7 cellular contexts compared by ENCODE assay signal in genomic region chr4:4348585-4348984, GRCh38. TPM values are rescaled to one million over a fixed set of nuclear protein-coding genes. Genes with fewer than 3 reads are reported as not detected.
DNase-seq lines count a peak whose midpoint lies in the region; ATAC-seq and TF ChIP-seq lines count a peak whose summit lies in the region.
"Not testable (repeated sequence)": the region's sequence is repeated elsewhere in the genome, so short reads cannot be mapped to it uniquely, and the experiment has no call there.

No MANE protein-coding gene starts in this region.

- CTCF ChIA-PET in OCI-LY7 (lab: Charles Lee; ENCODE audit: unreplicated experiment): not testable (repeated sequence)
- CTCF ChIA-PET in activated CD4-positive, alpha-beta T cell treated with anti-CD3 and anti-CD28 coated beads, Interleukin-2, amount 10 ng/mL, durations not matched to agents 7 days and 5 days (lab: Charles Lee): interaction anchor here (1.5 kb wide), 1 partner anchor 88 kb away, joined by 3 read pairs; no protein-coding TSS in a partner anchor

- not testable (repeated sequence) for TF ChIP-seq CTCF in DND-41 (IDR thresholded peaks at IDR 0.05; ENCODE audit: borderline replicate concordance, extremely low read depth, low read length, poor library complexity, severe bottlenecking); OCI-LY7 (conservative IDR thresholded peaks at IDR 0.05; ENCODE audit: low read length)

- H3K9ac ChIP-seq in DND-41 (ENCODE audit: low read depth, low read length): not testable (repeated sequence)

- DNase-seq in DND-41: peak; percentile 87
- DNase-seq in OCI-LY7 (ENCODE audit: low spot score): peak; percentile 90
- DNase-seq in activated CD4-positive, alpha-beta T cell treated with anti-CD3 and anti-CD28 coated beads, Interleukin-2, amount 10 ng/mL, durations not matched to agents 7 days and 5 days: peak; percentile 77
- peak; percentile 21 to 22 for DNase-seq in activated T-cell treated with anti-CD3 and anti-CD28 coated beads, Interleukin-2, amount 50 U/mL, for 48 hours
- not testable (repeated sequence) for DNase-seq in activated naive CD4-positive, alpha-beta T cell treated with anti-CD3 and anti-CD28 coated beads, Interleukin-2, amount 50 U/mL, for 72 hours (ENCODE audit: low spot score in 2 of 2)
- peak; percentile 72 to 86 (median 78) for DNase-seq in immature natural killer cell
- DNase-seq in stimulated activated CD8-positive, alpha-beta memory T cell treated with anti-CD3 and anti-CD28 coated beads, Interleukin-15, amount 100 ng/mL, for 1 hour (ENCODE audit: low read depth): peak; percentile 4

- peaks cover 29% of the 10 kb centered on the region for H3K9me3 Mint-ChIP-seq in activated CD4-positive, alpha-beta T cell treated with anti-CD3 and anti-CD28 coated beads, Interleukin-2, amount 10 ng/mL, durations not matched to agents 7 days and 5 days
- H3K9me3 Mint-ChIP-seq in activated naive CD4-positive, alpha-beta T cell treated with anti-CD3 and anti-CD28 coated beads, Interleukin-2, amount 50 U/mL, for 72 hours; immature natural killer cell: not testable (repeated sequence)

- POLR2A ChIA-PET in OCI-LY7 (lab: Charles Lee): interaction anchor here (0.6 to 1.0 kb wide), 2 partner anchors 18 to 97 kb away, joined by 3 to 4 read pairs; no protein-coding TSS in a partner anchor
- POLR2A ChIA-PET in activated CD4-positive, alpha-beta T cell treated with anti-CD3 and anti-CD28 coated beads, Interleukin-2, amount 10 ng/mL, durations not matched to agents 7 days and 5 days (lab: Charles Lee): interaction anchor here (0.6 kb wide), 1 partner anchor 50 kb away, joined by 3 read pairs; no protein-coding TSS in a partner anchor

- H3K4me1 Mint-ChIP-seq in activated CD4-positive, alpha-beta T cell treated with anti-CD3 and anti-CD28 coated beads, Interleukin-2, amount 10 ng/mL, durations not matched to agents 7 days and 5 days: peaks cover 28% of the 10 kb centered on the region
- peaks cover 29% of the 10 kb centered on the region in 2 donors for H3K4me1 Mint-ChIP-seq in immature natural killer cell

- H4K20me1 ChIP-seq in DND-41 (ENCODE audit: insufficient read depth, low read length); OCI-LY7 (ENCODE audit: insufficient read depth, low read length): not testable (repeated sequence)

- peak overlapping the region; percentile 93 for H3K27ac Mint-ChIP-seq in activated CD4-positive, alpha-beta T cell treated with anti-CD3 and anti-CD28 coated beads, Interleukin-2, amount 10 ng/mL, durations not matched to agents 7 days and 5 days
- not testable (repeated sequence) for H3K27ac Mint-ChIP-seq in activated naive CD4-positive, alpha-beta T cell treated with anti-CD3 and anti-CD28 coated beads, Interleukin-2, amount 50 U/mL, for 72 hours
- peak overlapping the region; percentile 84 to 98 (median 92) for H3K27ac Mint-ChIP-seq in immature natural killer cell

- H3K4me2 ChIP-seq in DND-41 (ENCODE audit: insufficient read depth, low read length): 0 out of 2 replicates have a peak overlapping the region, but pooled peaks have one; percentile 21
- H3K4me2 ChIP-seq in OCI-LY7 (ENCODE audit: low read length): not testable (repeated sequence)

- H3K9me2 ChIP-seq in OCI-LY7 (ENCODE audit: insufficient read depth, low read length): not testable (repeated sequence)

- H3K4me3 ChIP-seq in DND-41 (ENCODE audit: low read depth in 1 of 2, low read length in 2 of 2); OCI-LY7 (ENCODE audit: low read depth, low read length, poor library complexity, severe bottlenecking): not testable (repeated sequence)

- H3K9me3 ChIP-seq in DND-41 (ENCODE audit: insufficient read depth, low read length, severe bottlenecking) (peaks cover 15% of the 10 kb centered on the region), OCI-LY7 (ENCODE audit: low read length) (peaks cover 28% of the 10 kb centered on the region)

- not testable (repeated sequence) for H3K79me2 ChIP-seq in DND-41 (ENCODE audit: insufficient read depth, low read length); OCI-LY7 (ENCODE audit: insufficient read depth, low read depth, low read length)

- H3K27ac ChIP-seq in DND-41 (ENCODE audit: low read length) (peak overlapping the region; percentile 85), OCI-LY7 (ENCODE audit: low read depth, low read length, poor library complexity, severe bottlenecking) (peak overlapping the region; percentile 99)

- H3K4me1 ChIP-seq in DND-41 (ENCODE audit: insufficient read depth, low read length): peaks cover 18% of the 10 kb centered on the region
- peaks cover 52% of the 10 kb centered on the region for H3K4me1 ChIP-seq in OCI-LY7 (ENCODE audit: insufficient read depth, low read length, poor library complexity, severe bottlenecking)

- peak overlapping the region; percentile 2 for H3K4me3 Mint-ChIP-seq in activated CD4-positive, alpha-beta T cell treated with anti-CD3 and anti-CD28 coated beads, Interleukin-2, amount 10 ng/mL, durations not matched to agents 7 days and 5 days
- H3K4me3 Mint-ChIP-seq in immature natural killer cell: peak overlapping the region; percentile 75 to 84 (median 82)

- intact Hi-C loops in OCI-LY7 (cut with micrococcal nuclease; ENCODE audit: unreplicated experiment): loop anchor here (10.0 kb wide), 1 partner anchor 394 kb away; no protein-coding TSS in a partner anchor

- not testable (repeated sequence) for H3K27me3 Mint-ChIP-seq in activated CD4-positive, alpha-beta T cell treated with anti-CD3 and anti-CD28 coated beads, Interleukin-2, amount 10 ng/mL, durations not matched to agents 7 days and 5 days
- H3K27me3 Mint-ChIP-seq in immature natural killer cell (ENCODE audit: low read depth in 3 of 3): peaks cover 8 to 13% (median 9%) of the 10 kb centered on the region in 3 donors

- not testable (repeated sequence) for H3K27me3 ChIP-seq in DND-41 (ENCODE audit: insufficient read depth, low read length, poor library complexity)

- not testable (repeated sequence) for BruUV-seq in OCI-LY7 (replicated peaks; lab: Mats Ljungman, UMichigan)

- H2AFZ ChIP-seq in DND-41 (ENCODE audit: low read depth, low read length): not testable (repeated sequence)
- peak overlapping the region; percentile 5; the same call in 1 of the 2 replicates for H2AFZ ChIP-seq in OCI-LY7 (ENCODE audit: low read length)

- not testable (repeated sequence) for H3K36me3 ChIP-seq in DND-41 (ENCODE audit: insufficient read depth, low read length)
- peaks cover 15% of the 10 kb centered on the region for H3K36me3 ChIP-seq in OCI-LY7 (ENCODE audit: insufficient read depth, low read length)

- ATAC-seq in DND-41 (ENCODE audit: insufficient read depth, low read depth): peak; percentile 97
- ATAC-seq in activated naive CD4-positive, alpha-beta T cell treated with anti-CD3 and anti-CD28 coated beads, Interleukin-2, amount 50 U/mL, for 72 hours: peak; percentile 51 to 57

- peaks cover 28% of the 10 kb centered on the region for H3K36me3 Mint-ChIP-seq in activated CD4-positive, alpha-beta T cell treated with anti-CD3 and anti-CD28 coated beads, Interleukin-2, amount 10 ng/mL, durations not matched to agents 7 days and 5 days (ENCODE audit: low read depth)
- not testable (repeated sequence) for H3K36me3 Mint-ChIP-seq in activated naive CD4-positive, alpha-beta T cell treated with anti-CD3 and anti-CD28 coated beads, Interleukin-2, amount 50 U/mL, for 72 hours; immature natural killer cell

RNA-seq across cellular contexts. Expression of gene NSG1, which starts 38.3 kb away (rescaled TPM):
- total RNA-seq in OCI-LY7 (2014; rRNA removed; shearing (Covaris generic)): 28.8 and 38.8 TPM in 2 replicates
- 35.5 and 36.6 TPM in 2 replicates for total RNA-seq in OCI-LY7 (2022)
- total RNA-seq in activated CD4-positive, alpha-beta T cell treated with anti-CD3 and anti-CD28 coated beads, Interleukin-2, amount 10 ng/mL, durations not matched to agents 7 days and 5 days: 10 to 100 TPM; 11.0 to 11.9 TPM
- under 1 TPM; 0.25 to 0.91 TPM for total RNA-seq in activated naive CD4-positive, alpha-beta T cell treated with anti-CD3 and anti-CD28 coated beads, Interleukin-2, amount 50 U/mL, for 72 hours
- 1 to 10 TPM; 2.5 to 7.9 (median 4.5) TPM for polyA plus RNA-seq in immature natural killer cell

RNA-seq across cellular contexts. Expression of gene ZBTB49, which starts 58.5 kb away (rescaled TPM):
- 6.5 and 9.9 TPM in 2 replicates for total RNA-seq in OCI-LY7 (2014; rRNA removed; shearing (Covaris generic))
- total RNA-seq in OCI-LY7 (2022): 8.7 and 12.8 TPM in 2 replicates
- total RNA-seq in activated CD4-positive, alpha-beta T cell treated with anti-CD3 and anti-CD28 coated beads, Interleukin-2, amount 10 ng/mL, durations not matched to agents 7 days and 5 days: 1 to 10 TPM; 7.9 to 8.3 TPM
- total RNA-seq in activated naive CD4-positive, alpha-beta T cell treated with anti-CD3 and anti-CD28 coated beads, Interleukin-2, amount 50 U/mL, for 72 hours: 1 to 10 TPM; 3.9 to 6.0 TPM
- polyA plus RNA-seq in immature natural killer cell: 1 to 10 TPM; 3.2 to 6.9 (median 4.6) TPM

RNA-seq across cellular contexts. Expression of gene LYAR, which starts 58.6 kb away (rescaled TPM):
- 58.8 and 86.8 TPM in 2 replicates for total RNA-seq in OCI-LY7 (2014; rRNA removed; shearing (Covaris generic))
- total RNA-seq in OCI-LY7 (2022): 55.0 and 58.5 TPM in 2 replicates
- total RNA-seq in activated CD4-positive, alpha-beta T cell treated with anti-CD3 and anti-CD28 coated beads, Interleukin-2, amount 10 ng/mL, durations not matched to agents 7 days and 5 days: 10 to 100 TPM; 25.9 to 28.1 TPM
- total RNA-seq in activated naive CD4-positive, alpha-beta T cell treated with anti-CD3 and anti-CD28 coated beads, Interleukin-2, amount 50 U/mL, for 72 hours: 10 to 100 TPM; 34.7 to 39.6 TPM
- 10 to 100 TPM; 48.8 to 60.7 (median 54.6) TPM for polyA plus RNA-seq in immature natural killer cell

Comparison
In these comparisons a context has a peak if more than half of its experiments do, and no peak if none do; other contexts are left out.
1. RNA of gene NSG1, which starts 38.3 kb away (total RNA-seq): 28.8 to 38.8 TPM in OCI-LY7 and 11.0 to 11.9 TPM in activated CD4-positive, alpha-beta T cell treated with anti-CD3 and anti-CD28 coated beads, Interleukin-2, amount 10 ng/mL, durations not matched to agents 7 days and 5 days; 0.25 to 0.91 TPM in activated naive CD4-positive, alpha-beta T cell treated with anti-CD3 and anti-CD28 coated beads, Interleukin-2, amount 50 U/mL, for 72 hours; every median in the first group is over 4 times any median in the second.